ENCODE assay signal across 23 cellular contexts in the genomic region with DNA sequence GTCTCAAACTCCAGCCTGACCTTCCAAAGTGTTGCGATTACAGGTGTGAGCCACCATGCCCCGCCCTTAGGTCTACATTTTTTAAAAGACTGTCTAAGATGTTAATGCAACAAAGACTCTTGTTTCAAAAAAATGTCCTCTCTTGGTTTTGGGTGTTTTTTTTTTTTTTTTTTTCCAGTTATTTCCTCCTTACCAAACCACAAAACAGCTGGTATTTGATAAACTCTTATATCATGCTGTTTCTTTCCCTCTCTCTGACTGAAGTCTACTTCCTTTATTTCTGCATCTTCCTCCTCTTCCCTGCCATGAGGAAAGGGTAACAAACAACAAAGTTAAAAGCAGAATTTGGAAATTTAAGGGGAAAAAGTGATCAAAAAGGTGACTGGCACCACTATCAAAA. TPM values are rescaled to one million over a fixed set of nuclear protein-coding genes. Genes with fewer than 3 reads are reported as not detected.
A peak's percentile ranks its signal among the peaks of the same experiment; 100 is the strongest.
DNase-seq lines count a peak whose midpoint lies in the region; ATAC-seq and TF ChIP-seq lines count a peak whose summit lies in the region.
"Had no signal": no experiment of that assay in that cellular context is flagged by ENCODE, and none has a peak within 500 bp of the region (broad histone marks: within the 10 kb centered on the region; RNA-seq: fewer than 3 reads in every experiment).

No MANE protein-coding gene starts in this region.

- BruUV-seq in PC-9 (replicated peaks; lab: Mats Ljungman, UMichigan): no TSS peak

- no peak for ATAC-seq in CD8-positive, alpha-beta T cell
- ATAC-seq in left colon: peak; percentile 55
- ATAC-seq: activated CD8-positive, alpha-beta T cell treated with anti-CD3 and anti-CD28 coated beads, Interleukin-2, amount 10 ng/mL, durations not matched to agents 7 days and 5 days; T-cell had no signal

- H3K9me2 ChIP-seq in PC-9 (ENCODE audit: insufficient read depth): no peaks in the 10 kb centered on the region

- no peaks in the 10 kb centered on the region for H3K9me3 Mint-ChIP-seq in CD8-positive, alpha-beta T cell
- H3K9me3 Mint-ChIP-seq in T-helper 2 cell treated with Interferon-gamma antibody and Interleukin-4, amounts not matched to agents 5 μg/mL and 100 μg/mL, for 36 hours: no peaks in the 10 kb centered on the region
- H3K9me3 Mint-ChIP-seq: activated T-helper 1 cell treated with anti-CD3 and anti-CD28 coated beads, Interleukin-12 subunit alpha, Interleukin-12 subunit beta, Interleukin-2, Interleukin-4 antibody, amounts not matched to agents 30 ng/mL and 10 ng/mL and 1 ng/mL, durations not matched to agents 14 hours and 24 hours and 36 hours; endodermal cell; T-cell had no signal

- peaks cover 35% of the 10 kb centered on the region for H3K4me1 ChIP-seq in CD8-positive, alpha-beta T cell (ENCODE audit: insufficient read depth, low read length)
- peaks cover 16% of the 10 kb centered on the region for H3K4me1 ChIP-seq in PC-9 (replicated peaks; ENCODE audit: insufficient read depth)
- H3K4me1 ChIP-seq: colonic mucosa, HAP-1 had no signal

- no peak overlapping the region for H2AFZ ChIP-seq in PC-9

- peaks cover 5% of the 10 kb centered on the region; the same call in 1 of the 2 replicates for H3K79me2 ChIP-seq in PC-9 (ENCODE audit: low read depth)

- no peak overlapping the region for H3K4me3 Mint-ChIP-seq in CD8-positive, alpha-beta T cell
- no peak overlapping the region for H3K4me3 Mint-ChIP-seq in T-helper 2 cell treated with Interferon-gamma antibody and Interleukin-4, amounts not matched to agents 5 μg/mL and 100 μg/mL, for 36 hours
- H3K4me3 Mint-ChIP-seq: activated CD8-positive, alpha-beta T cell treated with anti-CD3 and anti-CD28 coated beads, Interleukin-2, amount 10 ng/mL, durations not matched to agents 7 days and 5 days; activated T-helper 1 cell treated with anti-CD3 and anti-CD28 coated beads, Interleukin-12 subunit alpha, Interleukin-12 subunit beta, Interleukin-2, Interleukin-4 antibody, amounts not matched to agents 30 ng/mL and 10 ng/mL and 1 ng/mL, durations not matched to agents 14 hours and 24 hours and 36 hours; endodermal cell had no signal

- H3K36me3 Mint-ChIP-seq in CD8-positive, alpha-beta T cell: peaks cover 78% of the 10 kb centered on the region
- H3K36me3 Mint-ChIP-seq in T-helper 2 cell treated with Interferon-gamma antibody and Interleukin-4, amounts not matched to agents 5 μg/mL and 100 μg/mL, for 36 hours (ENCODE audit: low read depth): peaks cover 57% of the 10 kb centered on the region

- H3K27ac Mint-ChIP-seq in CD8-positive, alpha-beta T cell: peak overlapping the region; percentile 22
- H3K27ac Mint-ChIP-seq in T-helper 2 cell treated with Interferon-gamma antibody and Interleukin-4, amounts not matched to agents 5 μg/mL and 100 μg/mL, for 36 hours: no peak overlapping the region
- H3K27ac Mint-ChIP-seq: activated CD8-positive, alpha-beta T cell treated with anti-CD3 and anti-CD28 coated beads, Interleukin-2, amount 10 ng/mL, durations not matched to agents 7 days and 5 days; activated T-helper 1 cell treated with anti-CD3 and anti-CD28 coated beads, Interleukin-12 subunit alpha, Interleukin-12 subunit beta, Interleukin-2, Interleukin-4 antibody, amounts not matched to agents 30 ng/mL and 10 ng/mL and 1 ng/mL, durations not matched to agents 14 hours and 24 hours and 36 hours; endodermal cell had no signal

- H3K27me3 Mint-ChIP-seq in CD8-positive, alpha-beta T cell (ENCODE audit: low read depth): no peaks in the 10 kb centered on the region
- H3K27me3 Mint-ChIP-seq in T-helper 2 cell treated with Interferon-gamma antibody and Interleukin-4, amounts not matched to agents 5 μg/mL and 100 μg/mL, for 36 hours (ENCODE audit: low read depth): no peaks in the 10 kb centered on the region
- H3K27me3 Mint-ChIP-seq: T-cell had no signal

- no peak for TF ChIP-seq CTCF in CD8-positive, alpha-beta T cell (IDR thresholded peaks at IDR 0.05)
- TF ChIP-seq CTCF in PC-9 (conservative IDR thresholded peaks at IDR 0.05): no peak

- H3K4me1 Mint-ChIP-seq in CD8-positive, alpha-beta T cell (ENCODE audit: low read depth): peaks cover 48% of the 10 kb centered on the region
- H3K4me1 Mint-ChIP-seq in T-helper 2 cell treated with Interferon-gamma antibody and Interleukin-4, amounts not matched to agents 5 μg/mL and 100 μg/mL, for 36 hours (ENCODE audit: low read depth): peaks cover 16% of the 10 kb centered on the region
- H3K4me1 Mint-ChIP-seq: endodermal cell had no signal

- H3K4me2 ChIP-seq in PC-9: peak overlapping the region; percentile 4; the same call in 1 of the 2 replicates

- POLR2A ChIA-PET in CD8-positive, alpha-beta T cell (lab: Charles Lee): no interaction called here
- POLR2A ChIA-PET in PC-9 (lab: Charles Lee; ENCODE audit: unreplicated experiment): no interaction called here

- no peaks in the 10 kb centered on the region for H3K9me3 ChIP-seq in CD8-positive, alpha-beta T cell (ENCODE audit: low read length)
- no peaks in the 10 kb centered on the region for H3K9me3 ChIP-seq in PC-9 (ENCODE audit: insufficient read depth, low read depth)
- H3K9me3 ChIP-seq: colonic mucosa, HAP-1, left ventricle myocardium inferior had no signal

- peaks cover 7% of the 10 kb centered on the region; the same call in 1 of the 2 replicates for H4K20me1 ChIP-seq in PC-9 (ENCODE audit: insufficient read depth)

- no peak for TF ChIP-seq POLR2A in erythroblast (IDR thresholded peaks at IDR 0.05; ENCODE audit: low read length)

- no peak overlapping the region for H3K27ac ChIP-seq in CD8-positive, alpha-beta T cell (ENCODE audit: low read depth, low read length)
- H3K27ac ChIP-seq in PC-9: peak overlapping the region; percentile 14; the same call in 1 of the 2 replicates
- H3K27ac ChIP-seq: colonic mucosa, left ventricle myocardium inferior, WERI-Rb-1 had no signal

- H3K27me3 ChIP-seq in CD8-positive, alpha-beta T cell (ENCODE audit: insufficient read depth, low read length): no peaks in the 10 kb centered on the region
- no peaks in the 10 kb centered on the region for H3K27me3 ChIP-seq in PC-9 (ENCODE audit: insufficient read depth, low read depth)
- H3K27me3 ChIP-seq: colonic mucosa had no signal

- CTCF ChIA-PET in CD8-positive, alpha-beta T cell (lab: Charles Lee): interaction anchor here (0.7 to 1.3 kb wide), 3 partner anchors 53 to 103 kb away, joined by 3 to 4 read pairs (median 4); no protein-coding TSS in a partner anchor
- CTCF ChIA-PET in PC-9 (lab: Charles Lee): interaction anchor here (0.6 kb wide), 2 partner anchors 89 to 719 kb away, joined by 3 to 7 read pairs; no protein-coding TSS in a partner anchor

- H3K4me3 ChIP-seq in CD8-positive, alpha-beta T cell (ENCODE audit: low read depth, low read length): no peak overlapping the region
- no peak overlapping the region for H3K4me3 ChIP-seq in PC-9
- H3K4me3 ChIP-seq: colonic mucosa, HAP-1, left ventricle myocardium inferior had no signal

- DNase-seq in SIG-M5 treated with dmso at 0.1 percent for 504 hours (lab: John Stamatoyannopoulos, UW; ENCODE audit: unreplicated experiment) (peak; percentile 46), SIG-M5 (lab: John Stamatoyannopoulos, UW) (no peak), PC-9 (peak in 1 of 2 experiments; percentile 70), left colon (no peak), erythroblast (lab: John Stamatoyannopoulos, UW) (no peak), T-helper 9 cell (no peak)
- DNase-seq in CD8-positive, alpha-beta T cell: no peak
- no peak for DNase-seq in T-helper 2 cell treated with Interferon-gamma antibody and Interleukin-4, amounts not matched to agents 5 μg/mL and 100 μg/mL, for 36 hours (ENCODE audit: low spot score)
- DNase-seq: 8988T; activated CD8-positive, alpha-beta T cell treated with anti-CD3 and anti-CD28 coated beads, Interleukin-2, amount 10 ng/mL, durations not matched to agents 7 days and 5 days; colonic mucosa; endodermal cell; Karpas-422; left ventricle myocardium inferior; NCI-H1417 treated with DMSO at 0.1 percent for 48 hours; NCI-H526; nucleus accumbens; SHP77; stimulated activated CD4-positive, alpha-beta T cell treated with anti-CD3 and anti-CD28 coated beads, Interleukin-4, amount 100 ng/mL, for 24 hours; T-cell; WERI-Rb-1 had no signal

- H3F3A ChIP-seq in PC-9 (ENCODE audit: insufficient read depth, low read depth): peaks cover 20% of the 10 kb centered on the region; the same call in 1 of the 2 replicates

- H3K36me3 ChIP-seq in CD8-positive, alpha-beta T cell (ENCODE audit: insufficient read depth, low read length): peaks cover 44% of the 10 kb centered on the region
- peaks cover 23% of the 10 kb centered on the region for H3K36me3 ChIP-seq in PC-9 (ENCODE audit: low read depth)

- intact Hi-C loops in CD8-positive, alpha-beta T cell (cut with DNase I, micrococcal nuclease): no loop called here
- intact Hi-C loops in PC-9 (cut with micrococcal nuclease; ENCODE audit: unreplicated experiment) (loop anchor here (5.0 kb wide), 1 partner anchor 66 kb away; a partner anchor contains a TSS), left colon (cut with DNase I, micrococcal nuclease) (no loop called here)

RNA-seq across cellular contexts. Expression of a gene that starts 21.2 kb away (rescaled TPM):
- total RNA-seq in CD8-positive, alpha-beta T cell: 10 to 100 TPM; 37.6 to 38.7 TPM
- total RNA-seq in PC-9 (2021) (45.7 and 53.3 TPM in 2 replicates), left colon (10 to 100 TPM; 66.0 to 76.6 TPM)
